8 cellular contexts compared by ENCODE assay signal in genomic region chr7:74454059-74454947, GRCh38. TPM values are rescaled to one million over a fixed set of nuclear protein-coding genes. Genes with fewer than 3 reads are reported as not detected.
DNase-seq lines count a peak whose midpoint lies in the region; ATAC-seq and TF ChIP-seq lines count a peak whose summit lies in the region.

No MANE protein-coding gene starts in this region.

- H3K9me3 ChIP-seq in Panc1 (ENCODE audit: control insufficient read depth, insufficient read depth, low read depth, low read length) (no peaks in the 10 kb centered on the region), aorta (ENCODE audit: control insufficient read depth, low read length) (no peaks in the 10 kb centered on the region)
- no peaks in the 10 kb centered on the region for H3K9me3 ChIP-seq in effector memory CD4-positive, alpha-beta T cell (ENCODE audit: control insufficient read depth, low read length)

- H3K4me3 ChIP-seq in Panc1 (ENCODE audit: low read depth in 2 of 2, low read length in 2 of 2) (peak overlapping the region; percentile 63 to 75), aorta (ENCODE audit: low read length in 2 of 2) (peak overlapping the region; percentile 75 to 83)
- H3K4me3 ChIP-seq in effector memory CD4-positive, alpha-beta T cell (ENCODE audit: insufficient read depth, low read depth, low read length, poor library complexity, severe bottlenecking), result peak overlapping the region; percentile 49

- no TSS peak for BruUV-seq in Panc1 (replicated peaks; lab: Mats Ljungman, UMichigan)

- POLR2A ChIA-PET in Panc1 (lab: Charles Lee), result interaction anchor here (0.7 kb wide), 1 partner anchor 108 kb away, joined by 5 read pairs; no protein-coding TSS in a partner anchor

- H3K4me1 ChIP-seq in Panc1 (ENCODE audit: control insufficient read depth, insufficient read depth, low read length) (peaks cover 30% of the 10 kb centered on the region), aorta (ENCODE audit: control insufficient read depth in 1 of 2, insufficient read depth in 2 of 2, low read length in 2 of 2) (no peaks in the 10 kb centered on the region)
- peaks cover 14% of the 10 kb centered on the region for H3K4me1 ChIP-seq in effector memory CD4-positive, alpha-beta T cell (ENCODE audit: control insufficient read depth, insufficient read depth, low read length, poor library complexity, severe bottlenecking)

- TF ChIP-seq CTCF in Panc1 (IDR thresholded peaks at IDR 0.05), result no peak

- H3K27me3 ChIP-seq in Panc1 (ENCODE audit: control insufficient read depth, insufficient read depth, low read length) (no peaks in the 10 kb centered on the region), aorta (ENCODE audit: control insufficient read depth in 1 of 2, insufficient read depth in 2 of 2, low read length in 1 of 2) (no peaks in the 10 kb centered on the region)
- no peaks in the 10 kb centered on the region for H3K27me3 ChIP-seq in effector memory CD4-positive, alpha-beta T cell (replicated peaks; ENCODE audit: control insufficient read depth, insufficient read depth, low read length, poor library complexity, severe bottlenecking)

- H3K27ac ChIP-seq in Panc1 (ENCODE audit: low read length) (peak overlapping the region; percentile 82), aorta (ENCODE audit: low read depth in 1 of 2, low read length in 2 of 2) (no peak overlapping the region)
- peak overlapping the region; percentile 11 for H3K27ac ChIP-seq in effector memory CD4-positive, alpha-beta T cell (ENCODE audit: insufficient read depth, low read length, poor library complexity, severe bottlenecking)

- ATAC-seq in Panc1, result peak; percentile 15
- ATAC-seq in aorta (ENCODE audit: low FRiP score), result peak; percentile 3
- no peak for ATAC-seq in GM19023 (IDR thresholded peaks at IDR 0.05; ENCODE audit: unreplicated experiment)

- 4% methylated on average over 38 to 54 of the region's 54 CpGs for WGBS in aorta, 2 donors

- H3K36me3 ChIP-seq in Panc1 (ENCODE audit: control insufficient read depth, insufficient read depth, low read length) (no peaks in the 10 kb centered on the region; the same call in 1 of the 2 replicates), aorta (ENCODE audit: control insufficient read depth in 1 of 2, insufficient read depth in 2 of 2, low read length in 1 of 2) (no peaks in the 10 kb centered on the region)
- no peaks in the 10 kb centered on the region for H3K36me3 ChIP-seq in effector memory CD4-positive, alpha-beta T cell (ENCODE audit: control insufficient read depth, insufficient read depth, low read length)

- in situ Hi-C loops in Caki2 (cut with HindIII; ENCODE audit: low pct_unique_long_range_greater_than_20kb, low sequenced_read_pairs) (no loop called here), Panc1 (cut with HindIII; ENCODE audit: low pct_unique_long_range_greater_than_20kb, low sequenced_read_pairs) (no loop called here)

- CTCF ChIA-PET in Panc1 (lab: Charles Lee), result no interaction called here

- DNase-seq in Caki2 (ENCODE audit: low read depth), result peak; percentile 23
- no peak for DNase-seq in Panc1 (ENCODE audit: low read depth, low spot score)
- no peak for DNase-seq in effector memory CD4-positive, alpha-beta T cell
- peak; percentile 62 for DNase-seq in myocyte (ENCODE audit: low read depth)
- DNase-seq in aorta, result no peak
- DNase-seq in activated CD4-positive, CD25-positive, alpha-beta regulatory T cell (lab: John Stamatoyannopoulos, UW), result no peak
- no peak for DNase-seq in OCI-M2 (lab: John Stamatoyannopoulos, UW; ENCODE audit: unreplicated experiment)

- intact Hi-C loops in Panc1 (cut with micrococcal nuclease; ENCODE audit: unreplicated experiment) (no loop called here), aorta (cut with DNase I) (loop anchor here (5.0 to 10.0 kb wide), 2 partner anchors 50 to 113 kb away; no protein-coding TSS in a partner anchor)

RNA-seq across cellular contexts. Expression of gene GTF2IRD1, which starts 0.6 kb away (rescaled TPM):
- total RNA-seq in Caki2 (2014; rRNA removed; shearing (Covaris generic); ENCODE audit: low replicate concordance), result 25.1 and 33.4 TPM in 2 replicates
- total RNA-seq in Panc1 (2021; ENCODE audit: unreplicated experiment) (54.0 TPM), myocyte (21.0 and 29.2 TPM in 2 replicates), aorta (10 to 100 TPM; 10.3 to 11.5 TPM)
- polyA plus RNA-seq in Panc1 (2012; ENCODE audit: insufficient read length), result 49.5 TPM
- polyA plus RNA-seq in myocyte (2012), result 47.8 TPM
- 1 to 10 TPM; 4.3 to 4.8 TPM for polyA plus RNA-seq in aorta

Comparison
In these comparisons a context has a peak if more than half of its experiments do, and no peak if none do; other contexts are left out.
1. DNase-seq: peak in Caki2 (single experiment) and myocyte (single experiment); none in Panc1 (single experiment), effector memory CD4-positive, alpha-beta T cell (0 of 3), aorta (0 of 2), activated CD4-positive, CD25-positive, alpha-beta regulatory T cell (0 of 4) and OCI-M2 (single experiment).
2. H3K27ac ChIP-seq: peak in Panc1 (single experiment) and effector memory CD4-positive, alpha-beta T cell (single experiment); none in aorta (0 of 2).
3. Peak in every context shown above with its lines, with median percentiles within 50 percentile points of each other: H3K4me3 ChIP-seq.